ENCODE assay signal across 27 cellular contexts in genomic region chr7:98748090-98748489, GRCh38.
"Had no signal": no experiment of that assay in that cellular context is flagged by ENCODE, and none has a peak within 500 bp of the region (broad histone marks: within the 10 kb centered on the region; RNA-seq: fewer than 3 reads in every experiment).

No MANE protein-coding gene starts in this region.

- DNase-seq: stimulated activated CD4-positive, alpha-beta T cell treated with anti-CD3 and anti-CD28 coated beads, Interleukin-2, amount 100 ng/mL, for 48 hours; stimulated activated CD4-positive, alpha-beta T cell treated with anti-CD3 and anti-CD28 coated beads, Interleukin-4, amount 100 ng/mL, for 1 hour; stimulated activated CD4-positive, alpha-beta T cell treated with anti-CD3 and anti-CD28 coated beads, Interleukin-4, amount 100 ng/mL, for 24 hours; stimulated activated CD4-positive, alpha-beta T cell treated with anti-CD3 and anti-CD28 coated beads, Interleukin-4, amount 100 ng/mL, for 4 hours; stimulated activated CD8-positive, alpha-beta memory T cell treated with anti-CD3 and anti-CD28 coated beads, Interleukin-4, amount 100 ng/mL, for 48 hours; stimulated activated naive B cell treated with anti-CD40 and anti-IgM and Interleukin-4, amounts not matched to agents 10 μg/mL and 1 μg/mL and 100 μg/mL, for 72 hours; stimulated activated naive CD4-positive, alpha-beta T cell; stimulated activated naive CD4-positive, alpha-beta T cell treated with Interleukin-2 at 50 U/mL for 16 hours; stimulated activated naive CD8-positive, alpha-beta T cell treated with anti-CD3 and anti-CD28 coated beads, Interleukin-15, amount 100 ng/mL, for 72 hours; stimulated activated naive CD8-positive, alpha-beta T cell treated with anti-CD3 and anti-CD28 coated beads, Interleukin-15, Interleukin-2, amounts not matched to agents 100 U/mL and 50 U/mL, for 24 hours; stomach; substantia nigra; testis; thyroid gland; tibial artery; transverse colon; trophoblast cell; upper lobe of left lung; upper lobe of right lung; uterus had no signal

- H3K27ac ChIP-seq: stomach, suprapubic skin, testis, thoracic aorta, thyroid gland, tibial artery, tibial nerve, transverse colon, upper lobe of left lung, upper lobe of right lung, uterus, vagina had no signal

- H3K27me3 ChIP-seq: testis, thyroid gland, tibial nerve, transverse colon, upper lobe of left lung, upper lobe of right lung, uterus, vagina had no signal

- H3K4me3 ChIP-seq: stomach, suprapubic skin, testis, thoracic aorta, thyroid gland, tibial artery, tibial nerve, transverse colon, upper lobe of left lung, upper lobe of right lung, uterus, vagina had no signal

- ATAC-seq: stimulated activated effector memory CD8-positive, alpha-beta T cell treated with anti-CD3 and anti-CD28 coated beads, Interleukin-12 subunit alpha, Interleukin-12 subunit beta, amount 100 ng/mL, for 72 hours; stimulated activated memory B cell treated with anti-CD40 and anti-IgM and Interleukin-4, amounts not matched to agents 10 μg/mL and 1 μg/mL and 100 μg/mL, for 72 hours; stimulated activated naive B cell treated with anti-CD40 and anti-IgM and Interleukin-4, amounts not matched to agents 10 μg/mL and 1 μg/mL and 100 μg/mL, for 72 hours; stimulated activated naive CD8-positive, alpha-beta T cell treated with anti-CD3 and anti-CD28 coated beads, Interleukin-15, amount 100 ng/mL, for 72 hours; stimulated activated naive CD8-positive, alpha-beta T cell treated with anti-CD3 and anti-CD28 coated beads, Interleukin-15, Interleukin-2, amounts not matched to agents 100 U/mL and 50 U/mL, for 24 hours; upper lobe of right lung had no signal

- FAIRE-seq: urothelium cell line had no signal

- H3K36me3 ChIP-seq: stomach, suprapubic skin, thoracic aorta, thyroid gland, tibial artery, tibial nerve, transverse colon, upper lobe of left lung, upper lobe of right lung, uterus, vagina had no signal

- H3K4me1 ChIP-seq: stomach, suprapubic skin, testis, thyroid gland, tibial artery, tibial nerve, transverse colon, upper lobe of left lung, upper lobe of right lung, uterus, vagina had no signal

- H3K9me3 ChIP-seq: suprapubic skin, testis, thoracic aorta, thyroid gland, transverse colon, upper lobe of left lung, upper lobe of right lung, uterus, vagina had no signal
